1 cellular context compared by ENCODE assay signal in the genomic region with DNA sequence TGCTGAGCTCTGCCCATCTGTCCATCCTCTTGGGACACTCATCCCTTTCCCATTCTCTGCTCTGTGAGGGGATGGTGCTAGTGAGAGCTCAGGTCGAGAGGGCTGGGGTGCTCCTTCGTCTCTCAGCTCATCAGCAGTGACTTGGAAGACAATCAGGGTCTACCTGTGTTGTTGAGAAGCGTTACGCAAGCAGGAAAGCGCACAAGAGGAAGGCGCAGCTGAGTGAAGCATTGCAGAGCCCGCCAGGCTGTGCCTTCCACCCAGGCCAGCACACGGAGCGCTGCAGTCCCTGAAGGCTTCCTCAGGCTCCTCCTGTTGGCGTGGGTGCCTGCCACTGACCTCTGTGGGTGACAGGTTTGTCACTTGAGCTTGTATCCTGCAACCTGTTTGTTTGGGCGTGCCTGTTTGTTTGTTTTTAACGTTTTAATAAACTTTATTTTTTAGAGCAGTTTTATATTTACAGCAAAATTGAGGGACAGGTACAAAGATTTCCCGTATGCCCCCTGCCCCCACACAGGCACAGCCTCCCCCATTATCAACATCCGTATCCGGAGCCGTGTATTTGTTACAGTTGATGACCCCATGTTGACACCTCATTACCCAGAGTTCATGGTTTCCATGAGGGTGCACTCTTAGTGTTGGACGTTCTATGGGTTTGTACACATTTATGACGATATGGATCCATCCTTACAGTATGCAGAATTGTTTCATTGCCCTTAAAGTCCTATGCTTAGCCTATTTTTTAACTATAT.
TF ChIP-seq lines count a peak whose summit lies in the region.

No MANE protein-coding gene starts in this region.

TF ChIP-seq in GM12878, 131 proteins besides CTCF, POLR2A, EP300 and RAD21 (continued from another document):
- TF ChIP-seq, protein P1, sequence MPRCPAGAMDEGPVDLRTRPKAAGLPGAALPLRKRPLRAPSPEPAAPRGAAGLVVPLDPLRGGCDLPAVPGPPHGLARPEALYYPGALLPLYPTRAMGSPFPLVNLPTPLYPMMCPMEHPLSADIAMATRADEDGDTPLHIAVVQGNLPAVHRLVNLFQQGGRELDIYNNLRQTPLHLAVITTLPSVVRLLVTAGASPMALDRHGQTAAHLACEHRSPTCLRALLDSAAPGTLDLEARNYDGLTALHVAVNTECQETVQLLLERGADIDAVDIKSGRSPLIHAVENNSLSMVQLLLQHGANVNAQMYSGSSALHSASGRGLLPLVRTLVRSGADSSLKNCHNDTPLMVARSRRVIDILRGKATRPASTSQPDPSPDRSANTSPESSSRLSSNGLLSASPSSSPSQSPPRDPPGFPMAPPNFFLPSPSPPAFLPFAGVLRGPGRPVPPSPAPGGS (IDR thresholded peaks at IDR 0.05; ENCODE audit: borderline replicate concordance, insufficient read depth, low read depth, low read length, poor library complexity, severe bottlenecking): no peak
- TF ChIP-seq SIN3A (IDR thresholded peaks at IDR 0.05; ENCODE audit: low read depth, low read length): 0 out of 2 replicates have a peak, but pooled peaks have one; percentile 64
- TF ChIP-seq MYB (IDR thresholded peaks at IDR 0.05; ENCODE audit: borderline replicate concordance, low read depth, low read length): peak; percentile 75; the same call in 1 of the 2 replicates
- TF ChIP-seq MEF2B (IDR thresholded peaks at IDR 0.05; ENCODE audit: partially characterized antibody, poor library complexity, severe bottlenecking): peak; percentile 17
- no peak for TF ChIP-seq YBX1 (IDR thresholded peaks at IDR 0.05)
- TF ChIP-seq, protein P2, sequence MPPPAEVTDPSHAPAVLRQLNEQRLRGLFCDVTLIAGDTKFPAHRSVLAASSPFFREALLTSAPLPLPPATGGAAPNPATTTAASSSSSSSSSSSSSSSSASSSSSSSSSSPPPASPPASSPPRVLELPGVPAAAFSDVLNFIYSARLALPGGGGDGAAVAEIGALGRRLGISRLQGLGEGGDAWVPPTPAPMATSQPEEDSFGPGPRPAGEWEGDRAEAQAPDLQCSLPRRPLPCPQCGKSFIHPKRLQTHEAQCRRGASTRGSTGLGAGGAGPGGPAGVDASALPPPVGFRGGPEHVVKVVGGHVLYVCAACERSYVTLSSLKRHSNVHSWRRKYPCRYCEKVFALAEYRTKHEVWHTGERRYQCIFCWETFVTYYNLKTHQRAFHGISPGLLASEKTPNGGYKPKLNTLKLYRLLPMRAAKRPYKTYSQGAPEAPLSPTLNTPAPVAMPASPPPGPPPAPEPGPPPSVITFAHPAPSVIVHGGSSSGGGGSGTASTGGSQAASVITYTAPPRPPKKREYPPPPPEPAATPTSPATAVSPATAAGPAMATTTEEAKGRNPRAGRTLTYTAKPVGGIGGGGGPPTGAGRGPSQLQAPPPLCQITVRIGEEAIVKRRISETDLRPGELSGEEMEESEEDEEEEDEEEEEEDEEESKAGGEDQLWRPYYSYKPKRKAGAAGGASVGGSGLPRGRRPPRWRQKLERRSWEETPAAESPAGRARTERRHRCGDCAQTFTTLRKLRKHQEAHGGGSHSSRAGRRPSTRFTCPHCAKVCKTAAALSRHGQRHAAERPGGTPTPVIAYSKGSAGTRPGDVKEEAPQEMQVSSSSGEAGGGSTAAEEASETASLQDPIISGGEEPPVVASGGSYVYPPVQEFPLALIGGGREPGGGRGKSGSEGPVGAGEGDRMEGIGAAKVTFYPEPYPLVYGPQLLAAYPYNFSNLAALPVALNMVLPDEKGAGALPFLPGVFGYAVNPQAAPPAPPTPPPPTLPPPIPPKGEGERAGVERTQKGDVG (CRISPR knock-in tag; IDR thresholded peaks at IDR 0.05): no peak
- TF ChIP-seq SPI1 (IDR thresholded peaks at IDR 0.05; ENCODE audit: borderline replicate concordance, insufficient read depth, low read depth, low read length): 0 out of 2 replicates have a peak, but pooled peaks have one; percentile 12
- TF ChIP-seq, protein P3, sequence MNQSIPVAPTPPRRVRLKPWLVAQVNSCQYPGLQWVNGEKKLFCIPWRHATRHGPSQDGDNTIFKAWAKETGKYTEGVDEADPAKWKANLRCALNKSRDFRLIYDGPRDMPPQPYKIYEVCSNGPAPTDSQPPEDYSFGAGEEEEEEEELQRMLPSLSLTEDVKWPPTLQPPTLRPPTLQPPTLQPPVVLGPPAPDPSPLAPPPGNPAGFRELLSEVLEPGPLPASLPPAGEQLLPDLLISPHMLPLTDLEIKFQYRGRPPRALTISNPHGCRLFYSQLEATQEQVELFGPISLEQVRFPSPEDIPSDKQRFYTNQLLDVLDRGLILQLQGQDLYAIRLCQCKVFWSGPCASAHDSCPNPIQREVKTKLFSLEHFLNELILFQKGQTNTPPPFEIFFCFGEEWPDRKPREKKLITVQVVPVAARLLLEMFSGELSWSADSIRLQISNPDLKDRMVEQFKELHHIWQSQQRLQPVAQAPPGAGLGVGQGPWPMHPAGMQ (IDR thresholded peaks at IDR 0.05; ENCODE audit: borderline replicate concordance): no peak
- TF ChIP-seq CBX5 (IDR thresholded peaks at IDR 0.05; ENCODE audit: low read depth): no peak
- peak; percentile 23; the same call in 1 of the 2 replicates for TF ChIP-seq CHD2 (IDR thresholded peaks at IDR 0.05; ENCODE audit: borderline replicate concordance, low read depth, low read length)
- no peak for TF ChIP-seq WRNIP1 (IDR thresholded peaks at IDR 0.05; ENCODE audit: borderline replicate concordance, low read depth, low read length)
- TF ChIP-seq STAT3 (IDR thresholded peaks at IDR 0.05; ENCODE audit: low read depth, low read length): no peak
- TF ChIP-seq RAD51 (IDR thresholded peaks at IDR 0.05): no peak
- peak; percentile 42; the same call in 1 of the 2 replicates for TF ChIP-seq RUNX3 (IDR thresholded peaks at IDR 0.05; ENCODE audit: low read length)
- TF ChIP-seq NR2C1 (IDR thresholded peaks at IDR 0.05): peak; percentile 72
- peak; percentile 37; the same call in 1 of the 2 replicates for TF ChIP-seq CREB1 (IDR thresholded peaks at IDR 0.05; ENCODE audit: low read depth)
- TF ChIP-seq, protein P4, sequence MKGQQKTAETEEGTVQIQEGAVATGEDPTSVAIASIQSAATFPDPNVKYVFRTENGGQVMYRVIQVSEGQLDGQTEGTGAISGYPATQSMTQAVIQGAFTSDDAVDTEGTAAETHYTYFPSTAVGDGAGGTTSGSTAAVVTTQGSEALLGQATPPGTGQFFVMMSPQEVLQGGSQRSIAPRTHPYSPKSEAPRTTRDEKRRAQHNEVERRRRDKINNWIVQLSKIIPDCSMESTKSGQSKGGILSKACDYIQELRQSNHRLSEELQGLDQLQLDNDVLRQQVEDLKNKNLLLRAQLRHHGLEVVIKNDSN (IDR thresholded peaks at IDR 0.05; ENCODE audit: borderline replicate concordance, extremely low read length, insufficient read depth, low read depth, low read length): no peak
- TF ChIP-seq BACH1 (IDR thresholded peaks at IDR 0.05; ENCODE audit: borderline replicate concordance): no peak
- TF ChIP-seq LARP7 (IDR thresholded peaks at IDR 0.05): peak; percentile 64; the same call in 1 of the 2 replicates
